Comparison of ENCODE assay signal across 8 cellular contexts in the genomic region with DNA sequence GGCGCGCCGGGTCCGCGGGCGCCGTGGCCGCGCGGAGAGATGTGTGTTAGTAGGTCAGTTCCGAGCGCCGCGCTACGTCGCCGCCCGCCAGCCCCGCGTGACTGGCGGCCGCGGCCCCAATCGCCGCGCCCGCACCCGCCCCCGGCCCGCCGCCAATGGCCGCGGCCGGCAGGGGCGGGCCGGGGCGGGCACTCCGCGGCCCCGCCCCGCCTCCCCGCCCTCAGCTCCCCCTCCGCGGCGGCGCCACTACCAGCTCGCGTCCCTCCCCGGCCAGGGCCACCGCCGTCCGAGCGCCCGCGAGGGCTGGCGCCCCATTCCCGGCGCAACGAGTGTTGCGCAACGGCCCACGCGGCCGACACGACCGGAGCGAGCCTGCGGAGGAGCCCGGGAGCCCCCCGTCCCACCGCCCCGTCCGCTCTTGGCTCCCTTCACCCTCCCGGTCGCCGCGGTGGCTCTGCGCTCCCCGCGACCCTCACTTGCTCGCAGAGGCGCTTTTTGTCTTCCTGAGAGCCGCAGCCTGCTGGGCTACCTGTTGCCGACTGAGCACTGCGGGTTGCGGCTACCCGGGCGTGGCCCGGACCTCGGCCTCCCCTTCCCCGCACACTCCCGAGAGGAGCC. TPM values are rescaled to one million over a fixed set of nuclear protein-coding genes. Genes with fewer than 3 reads are reported as not detected.
A peak's percentile ranks its signal among the peaks of the same experiment; 100 is the strongest.
DNase-seq lines count a peak whose midpoint lies in the region; ATAC-seq lines count a peak whose summit lies in the region.

A gene with protein sequence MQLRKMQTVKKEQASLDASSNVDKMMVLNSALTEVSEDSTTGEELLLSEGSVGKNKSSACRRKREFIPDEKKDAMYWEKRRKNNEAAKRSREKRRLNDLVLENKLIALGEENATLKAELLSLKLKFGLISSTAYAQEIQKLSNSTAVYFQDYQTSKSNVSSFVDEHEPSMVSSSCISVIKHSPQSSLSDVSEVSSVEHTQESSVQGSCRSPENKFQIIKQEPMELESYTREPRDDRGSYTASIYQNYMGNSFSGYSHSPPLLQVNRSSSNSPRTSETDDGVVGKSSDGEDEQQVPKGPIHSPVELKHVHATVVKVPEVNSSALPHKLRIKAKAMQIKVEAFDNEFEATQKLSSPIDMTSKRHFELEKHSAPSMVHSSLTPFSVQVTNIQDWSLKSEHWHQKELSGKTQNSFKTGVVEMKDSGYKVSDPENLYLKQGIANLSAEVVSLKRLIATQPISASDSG (minus strand): TSS at position 48 of the 618 bp plus-strand sequence. CDS start 13,098 bp downstream, outside the sequence.

- peaks cover 12% of the 10 kb centered on the region for H3K27me3 ChIP-seq in BLaER1

- H3K9ac ChIP-seq in BLaER1: peak within 1 kb of the TSS; percentile 92

- peaks cover 43% of the 10 kb centered on the region for H4K20me1 ChIP-seq in BLaER1

- WGBS in mesodermal cell (ENCODE audit: insufficient coverage in 2 of 2), 2 experiments: 0 to 1% methylated on average over 32 to 60 of the region's 92 CpGs

- H3K4me1 ChIP-seq in BLaER1 (peaks cover 53% of the 10 kb centered on the region), mesodermal cell (ENCODE audit: control insufficient read depth, insufficient read depth, low read length, poor library complexity, severe bottlenecking) (peaks cover 25% of the 10 kb centered on the region)

- DNase-seq in NOMO-1 treated with DMSO at 0.1 percent for 48 hours (lab: John Stamatoyannopoulos, UW; ENCODE audit: unreplicated experiment): peak; percentile 45
- peak; percentile 68 for DNase-seq in activated CD8-positive, alpha-beta memory T cell treated with anti-CD3 and anti-CD28 coated beads, Interleukin-2, amount 50 U/mL, for 4 hours
- DNase-seq in stimulated activated CD8-positive, alpha-beta memory T cell treated with anti-CD3 and anti-CD28 coated beads, Interleukin-15, amount 100 ng/mL, for 24 hours (ENCODE audit: low read depth): peak; percentile 32

- H3K4me3 ChIP-seq in BLaER1 (peak within 1 kb of the TSS; percentile 92), mesodermal cell (ENCODE audit: extremely low read depth, insufficient read depth, low read length, poor library complexity, severe bottlenecking) (peak within 1 kb of the TSS; percentile 78)

- no peaks in the 10 kb centered on the region for H3K36me3 ChIP-seq in BLaER1
- H3K36me3 ChIP-seq in mesodermal cell (ENCODE audit: control insufficient read depth, insufficient read depth, low read length): no peaks in the 10 kb centered on the region

- H3K27ac ChIP-seq in BLaER1: peak within 1 kb of the TSS; percentile 90
- peak within 1 kb of the TSS; percentile 84 for H3K27ac ChIP-seq in mesodermal cell (ENCODE audit: low read depth, low read length, severe bottlenecking)

- ATAC-seq in GM19351 (IDR thresholded peaks at IDR 0.05; ENCODE audit: unreplicated experiment) (peak; percentile 74), HG03469 (IDR thresholded peaks at IDR 0.05; ENCODE audit: unreplicated experiment) (peak; percentile 48)

- no peaks in the 10 kb centered on the region for H3K9me3 ChIP-seq in BLaER1
- no peaks in the 10 kb centered on the region for H3K9me3 ChIP-seq in mesodermal cell (ENCODE audit: control insufficient read depth, low read length)

- H3K4me2 ChIP-seq in BLaER1: peak within 1 kb of the TSS; percentile 89

- in situ Hi-C loops in endometrial microvascular endothelial cells (cut with HindIII; ENCODE audit: inconsistent ontology term, low pct_unique_long_range_greater_than_20kb, low sequenced_read_pairs): no loop called here

RNA-seq across cellular contexts. Expression of the gene that starts here (rescaled TPM):
- 11.2 TPM for total RNA-seq in endometrial microvascular endothelial cells (ENCODE audit: inconsistent ontology term)
- 17.7 TPM for polyA plus RNA-seq in mesodermal cell (2013, experiment 1 of 2)
- polyA plus RNA-seq in mesodermal cell (2013, experiment 2 of 2): 18.5 TPM

Comparison
In these comparisons a context has a peak if more than half of its experiments do, and no peak if none do; other contexts are left out.
1. Peak in every context shown above with its lines: DNase-seq, ATAC-seq, H3K4me3 ChIP-seq and H3K27ac ChIP-seq.